In the genomic region with DNA sequence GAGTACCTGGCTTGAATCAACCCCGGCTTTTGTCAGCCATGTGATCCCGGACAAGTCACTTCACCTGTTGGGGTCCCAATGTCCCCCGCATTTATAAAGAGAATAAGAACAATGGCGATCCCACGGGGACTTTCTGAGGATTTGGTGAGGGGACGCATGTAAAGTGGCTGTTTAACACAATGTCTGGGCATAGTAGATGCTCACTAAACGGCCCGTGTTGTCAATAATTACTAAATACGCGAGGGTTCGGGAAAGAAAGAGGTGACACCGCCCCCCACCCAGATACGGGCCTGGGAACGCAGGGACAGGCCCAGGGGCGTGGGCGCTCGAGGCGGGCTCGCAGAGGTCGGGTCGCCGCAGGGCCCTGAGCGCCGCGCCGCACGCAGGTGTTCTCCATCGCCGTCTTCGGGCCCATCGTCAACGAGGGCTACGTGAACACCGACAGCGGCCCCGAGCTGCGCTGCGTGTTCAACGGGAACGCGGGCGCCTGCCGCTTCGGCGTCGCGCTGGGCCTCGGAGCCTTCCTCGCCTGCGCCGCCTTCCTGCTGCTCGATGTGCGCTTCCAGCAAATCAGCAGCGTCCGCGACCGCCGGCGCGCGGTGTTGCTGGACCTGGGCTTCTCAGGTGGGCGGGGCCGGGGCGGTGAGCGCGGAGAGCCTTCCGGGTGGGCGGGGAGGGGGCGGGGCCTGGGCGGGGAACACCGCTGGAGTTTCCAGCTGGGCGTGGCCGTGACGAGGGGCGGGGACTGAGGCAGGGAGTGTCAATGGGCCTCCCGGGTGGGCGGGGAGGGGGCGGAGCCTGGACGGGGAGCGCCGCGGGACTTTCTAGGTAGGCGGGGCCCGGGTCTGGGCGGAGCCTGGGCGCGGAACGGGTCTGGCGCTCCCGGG, we compare ENCODE assay signal across 8 cellular contexts. TPM values are rescaled to one million over a fixed set of nuclear protein-coding genes. Genes with fewer than 3 reads are reported as not detected.
DNase-seq lines count a peak whose midpoint lies in the region; ATAC-seq and TF ChIP-seq lines count a peak whose summit lies in the region.

No MANE protein-coding gene starts in this region.

- WGBS in ectodermal cell, 2 experiments, result 8% methylated on average over 90 of the region's 90 CpGs

- no peak for TF ChIP-seq CTCF in lower lobe of right lung (IDR thresholded peaks at IDR 0.05)

- H3K4me1 ChIP-seq in ectodermal cell (ENCODE audit: control insufficient read depth, insufficient read depth, low read length), result peaks cover 15% of the 10 kb centered on the region
- H3K4me1 ChIP-seq in lower lobe of right lung, result peaks cover 24% of the 10 kb centered on the region

- intact Hi-C loops in lower lobe of right lung (cut with DNase I), result no loop called here

- ATAC-seq in GM21576 (IDR thresholded peaks at IDR 0.05; ENCODE audit: unreplicated experiment) (peak; percentile 42), lower lobe of right lung (peak; percentile 89 to 94), GM18858 (IDR thresholded peaks at IDR 0.05; ENCODE audit: unreplicated experiment) (no peak)

- H3K4me3 ChIP-seq in MG63, result peak overlapping the region; percentile 22; the same call in 1 of the 2 replicates
- peak overlapping the region; percentile 10 for H3K4me3 ChIP-seq in ectodermal cell (ENCODE audit: insufficient read depth, low read depth, low read length)
- H3K4me3 ChIP-seq in lower lobe of right lung, result peak overlapping the region; percentile 57

- H3K27me3 ChIP-seq in MG63, result peaks cover 8% of the 10 kb centered on the region
- peaks cover 49% of the 10 kb centered on the region for H3K27me3 ChIP-seq in ectodermal cell (ENCODE audit: control insufficient read depth, insufficient read depth, low read length, poor library complexity, severe bottlenecking)
- peaks cover 27% of the 10 kb centered on the region for H3K27me3 ChIP-seq in lower lobe of right lung (ENCODE audit: low read depth)

- H3K9me3 ChIP-seq in MG63 (no peaks in the 10 kb centered on the region), ectodermal cell (ENCODE audit: control insufficient read depth, low read length) (no peaks in the 10 kb centered on the region), lower lobe of right lung (no peaks in the 10 kb centered on the region)

- H3K27ac ChIP-seq in ectodermal cell (ENCODE audit: insufficient read depth, low read depth, low read length, poor library complexity, severe bottlenecking) (no peak overlapping the region), lower lobe of right lung (peak overlapping the region; percentile 69)

- H3K36me3 ChIP-seq in MG63 (peaks cover 19% of the 10 kb centered on the region), ectodermal cell (ENCODE audit: control insufficient read depth, insufficient read depth, low read length) (peaks cover 4% of the 10 kb centered on the region), lower lobe of right lung (peaks cover 11% of the 10 kb centered on the region)

- DNase-seq in COLO668 (lab: John Stamatoyannopoulos, UW; ENCODE audit: unreplicated experiment), result peak; percentile 91
- DNase-seq in MG63, result peak; percentile 87
- peak; percentile 99 for DNase-seq in activated CD8-positive, alpha-beta memory T cell treated with anti-CD3 and anti-CD28 coated beads for 24 hours
- peak; percentile 97 for DNase-seq in lower lobe of right lung
- DNase-seq in stimulated activated CD4-positive, alpha-beta T cell treated with anti-CD3 and anti-CD28 coated beads, Interleukin-4, amount 100 ng/mL, for 4 hours, result peak; percentile 97 to 99

RNA-seq across cellular contexts. Expression of gene SYNGR3, which starts 2.1 kb away (rescaled TPM):
- 0.07 TPM in 1 of 2 replicates, not detected in the other for total RNA-seq in MG63 (2014; rRNA removed; shearing (Covaris generic); ENCODE audit: low replicate concordance)
- polyA plus RNA-seq in ectodermal cell (2013, experiment 1 of 4), result 7.5 TPM
- 8.3 TPM for polyA plus RNA-seq in ectodermal cell (2013, experiment 2 of 4)
- 6.5 TPM for polyA plus RNA-seq in ectodermal cell (2013, experiment 3 of 4)
- 7.0 TPM for polyA plus RNA-seq in ectodermal cell (2013, experiment 4 of 4)
- 0.24 TPM for total RNA-seq in lower lobe of right lung

RNA-seq across cellular contexts. Expression of gene GFER, which starts 7.8 kb away (rescaled TPM):
- total RNA-seq in MG63 (2014; rRNA removed; shearing (Covaris generic); ENCODE audit: low replicate concordance), result 39.9 and 64.5 TPM in 2 replicates
- polyA plus RNA-seq in ectodermal cell (2013, experiment 1 of 4), result 36.5 TPM
- polyA plus RNA-seq in ectodermal cell (2013, experiment 2 of 4), result 34.0 TPM
- 23.2 TPM for polyA plus RNA-seq in ectodermal cell (2013, experiment 3 of 4)
- 28.1 TPM for polyA plus RNA-seq in ectodermal cell (2013, experiment 4 of 4)
- 24.7 TPM for total RNA-seq in lower lobe of right lung

RNA-seq across cellular contexts. Expression of gene NOXO1, which starts 10.6 kb away (rescaled TPM):
- total RNA-seq in MG63 (2014; rRNA removed; shearing (Covaris generic); ENCODE audit: low replicate concordance), result not detected in 2 replicates
- not detected for polyA plus RNA-seq in ectodermal cell (2013, experiment 1 of 4)
- 0.36 TPM for polyA plus RNA-seq in ectodermal cell (2013, experiment 2 of 4)
- not detected for polyA plus RNA-seq in ectodermal cell (2013, experiment 3 of 4)
- polyA plus RNA-seq in ectodermal cell (2013, experiment 4 of 4), result not detected
- 1.7 TPM for total RNA-seq in lower lobe of right lung

RNA-seq across cellular contexts. Expression of gene ZNF598, which starts 17.8 kb away (rescaled TPM):
- 75.0 and 86.5 TPM in 2 replicates for total RNA-seq in MG63 (2014; rRNA removed; shearing (Covaris generic); ENCODE audit: low replicate concordance)
- polyA plus RNA-seq in ectodermal cell (2013, experiment 1 of 4), result 40.8 TPM
- polyA plus RNA-seq in ectodermal cell (2013, experiment 2 of 4), result 38.0 TPM
- polyA plus RNA-seq in ectodermal cell (2013, experiment 3 of 4), result 30.5 TPM
- polyA plus RNA-seq in ectodermal cell (2013, experiment 4 of 4), result 35.0 TPM
- 27.2 TPM for total RNA-seq in lower lobe of right lung

RNA-seq across cellular contexts. Expression of gene TBL3, which starts 20.0 kb away (rescaled TPM):
- total RNA-seq in MG63 (2014; rRNA removed; shearing (Covaris generic); ENCODE audit: low replicate concordance), result 75.4 and 134 TPM in 2 replicates
- polyA plus RNA-seq in ectodermal cell (2013, experiment 1 of 4), result 38.2 TPM
- polyA plus RNA-seq in ectodermal cell (2013, experiment 2 of 4), result 41.2 TPM
- polyA plus RNA-seq in ectodermal cell (2013, experiment 3 of 4), result 36.1 TPM
- 38.3 TPM for polyA plus RNA-seq in ectodermal cell (2013, experiment 4 of 4)
- 25.6 TPM for total RNA-seq in lower lobe of right lung
